Comparison of ENCODE assay signal across 21 cellular contexts in the genomic region with DNA sequence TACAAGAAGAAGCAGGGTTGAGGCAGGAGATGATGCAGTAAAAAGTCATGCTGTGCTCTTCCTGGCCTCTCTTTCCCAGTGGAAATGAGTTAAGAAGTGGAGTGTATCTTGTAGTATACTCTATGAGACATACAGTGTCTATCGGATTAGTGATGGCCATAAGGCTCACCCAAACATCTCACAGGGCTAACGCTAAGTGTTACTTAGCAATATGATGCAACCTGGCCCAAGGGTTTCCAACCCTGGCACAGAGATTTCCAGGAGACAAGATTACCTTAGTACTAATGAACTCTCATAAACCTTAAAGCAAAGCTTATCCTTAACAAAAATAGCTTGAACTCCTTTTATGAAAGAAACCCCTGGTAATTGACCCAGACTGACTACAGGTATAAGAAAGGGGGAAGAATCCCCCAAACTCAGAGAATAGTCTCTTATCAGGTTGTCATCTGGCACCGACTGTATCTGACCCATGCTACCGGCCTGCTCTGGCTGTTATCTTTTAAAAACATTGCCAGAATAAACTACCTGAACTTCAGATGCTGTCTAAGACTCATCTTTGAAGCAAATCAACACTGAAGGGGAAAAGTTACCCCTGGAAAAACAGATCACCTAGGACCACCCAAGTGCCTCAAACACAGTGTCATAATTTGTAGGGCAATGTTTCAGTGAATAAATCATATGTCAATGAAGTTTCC.
"Had no signal": no experiment of that assay in that cellular context is flagged by ENCODE, and none has a peak within 500 bp of the region (broad histone marks: within the 10 kb centered on the region; RNA-seq: fewer than 3 reads in every experiment).

No MANE protein-coding gene starts in this region.

- H3K27me3 Mint-ChIP-seq: IgD-negative memory B cell had no signal

- H3K4me1 Mint-ChIP-seq: IgD-negative memory B cell had no signal

- H3K4me3 ChIP-seq: SJSA1, SK-N-MC had no signal

- H3K9me3 ChIP-seq: SJSA1 had no signal

- H3K27me3 ChIP-seq: SJSA1 had no signal

- H3K27ac ChIP-seq: HL-60, SJSA1, SK-N-MC had no signal

- H3K27ac Mint-ChIP-seq: IgD-negative memory B cell had no signal

- H3K4me3 Mint-ChIP-seq: IgD-negative memory B cell had no signal

- H3K36me3 Mint-ChIP-seq: IgD-negative memory B cell had no signal

- FAIRE-seq: HTR-8/SVneo, RCC 7860 had no signal

- H3K36me3 ChIP-seq: SJSA1 had no signal

- DNase-seq: KBM-7, MV-4-11, NCI-H1048, NCI-H1105, NCI-H1417, NCI-H1436 treated with DMSO at 0.1 percent for 48 hours, NCI-H1694, NCI-H1930, NCI-H2081, NCI-H2107, NCI-H2227 treated with DMSO at 0.1 percent for 48 hours, NCI-H526, Right ventricle myocardium superior, RPMI8226, SIG-M5 had no signal

- H3K4me1 ChIP-seq: SJSA1 had no signal
